ENCODE assay signal across 8 cellular contexts in the genomic region with DNA sequence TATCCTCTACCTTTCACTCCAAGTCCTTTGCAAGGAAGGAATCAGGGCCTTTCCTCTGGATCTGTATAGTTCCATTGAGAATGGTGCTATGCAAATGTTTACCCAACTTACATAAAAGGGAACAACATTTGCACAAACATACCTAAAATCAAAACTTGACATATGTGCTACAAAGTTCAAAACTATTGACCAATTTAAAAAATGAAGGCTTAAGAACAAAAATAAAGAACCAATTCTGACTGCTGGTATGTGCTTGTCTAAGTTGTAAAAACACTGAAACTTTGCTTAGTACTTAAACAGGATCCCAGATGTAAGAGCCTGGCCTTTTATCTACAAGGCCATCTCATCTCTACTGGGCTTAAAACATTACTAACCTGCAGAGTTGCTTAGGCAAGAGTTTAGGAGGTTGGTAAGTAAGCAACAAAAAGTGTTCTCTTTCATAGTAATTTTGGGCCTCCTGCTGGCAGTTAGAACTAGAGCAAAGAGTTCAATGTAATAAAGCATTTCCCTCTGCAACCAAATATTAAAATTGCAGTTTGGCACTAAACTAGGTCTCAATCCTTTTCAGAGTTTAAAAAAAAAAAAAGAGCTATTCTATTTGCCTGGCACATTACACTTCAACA. TPM values are rescaled to one million over a fixed set of nuclear protein-coding genes. Genes with fewer than 3 reads are reported as not detected.
A peak's percentile ranks its signal among the peaks of the same experiment; 100 is the strongest.
DNase-seq lines count a peak whose midpoint lies in the region; ATAC-seq and TF ChIP-seq lines count a peak whose summit lies in the region.

No MANE protein-coding gene starts in this region.

- peak overlapping the region; percentile 57 for H3K4me3 ChIP-seq in cardiac muscle cell
- no peak overlapping the region for H3K4me3 ChIP-seq in body of pancreas
- H3K4me3 ChIP-seq in naive thymus-derived CD4-positive, alpha-beta T cell (ENCODE audit: low read length) = no peak overlapping the region

- no peaks in the 10 kb centered on the region for H3K9me3 ChIP-seq in cardiac muscle cell (ENCODE audit: low read depth)
- no peaks in the 10 kb centered on the region for H3K9me3 ChIP-seq in body of pancreas
- H3K9me3 ChIP-seq in naive thymus-derived CD4-positive, alpha-beta T cell (ENCODE audit: control insufficient read depth in 2 of 3, low read length in 3 of 3) = no peaks in the 10 kb centered on the region

- H3K4me1 ChIP-seq in cardiac muscle cell (ENCODE audit: low read depth) (peaks cover 76% of the 10 kb centered on the region), body of pancreas (peaks cover 59% of the 10 kb centered on the region)
- H3K4me1 ChIP-seq in naive thymus-derived CD4-positive, alpha-beta T cell (ENCODE audit: control insufficient read depth in 2 of 2, insufficient read depth in 2 of 2, low read length in 2 of 2) = peaks cover 10 to 13% of the 10 kb centered on the region in 2 donors

- POLR2A ChIA-PET in naive thymus-derived CD4-positive, alpha-beta T cell (lab: Charles Lee) = interaction anchor here (0.5 to 1.4 kb wide), 4 partner anchors 12 to 797 kb away, joined by 3 read pairs; a partner anchor contains a TSS

- H3K4me3 Mint-ChIP-seq in naive thymus-derived CD4-positive, alpha-beta T cell = peak overlapping the region; percentile 4 to 92 (median 89)

- TF ChIP-seq CTCF in cardiac muscle cell (IDR thresholded peaks at IDR 0.05; ENCODE audit: low read depth, low read length) (peak; percentile 54), body of pancreas (IDR thresholded peaks at IDR 0.05) (peak in 5 of 7 experiments; percentile 17 to 60 (median 51))

- H3K36me3 ChIP-seq in cardiac muscle cell (no peaks in the 10 kb centered on the region), body of pancreas (replicated peaks in 1 of 2; ENCODE audit: insufficient read depth in 1 of 2, low read depth in 2 of 2) (no peaks in the 10 kb centered on the region)
- H3K36me3 ChIP-seq in naive thymus-derived CD4-positive, alpha-beta T cell (ENCODE audit: control insufficient read depth in 2 of 3, insufficient read depth in 3 of 3, low read length in 3 of 3) = no peaks in the 10 kb centered on the region

- peaks cover 0 to 5% (median 0%) of the 10 kb centered on the region in 5 donors for H3K27me3 Mint-ChIP-seq in naive thymus-derived CD4-positive, alpha-beta T cell

- ATAC-seq in Right ventricle myocardium inferior (no peak), body of pancreas (peak; percentile 56), HG03571 (IDR thresholded peaks at IDR 0.05; ENCODE audit: unreplicated experiment) (no peak)
- peak; percentile 43 for ATAC-seq in naive thymus-derived CD4-positive, alpha-beta T cell

- no peak for TF ChIP-seq POLR2A in body of pancreas (IDR thresholded peaks at IDR 0.05)

- H3K27me3 ChIP-seq in cardiac muscle cell = no peaks in the 10 kb centered on the region
- no peaks in the 10 kb centered on the region for H3K27me3 ChIP-seq in body of pancreas
- no peaks in the 10 kb centered on the region for H3K27me3 ChIP-seq in naive thymus-derived CD4-positive, alpha-beta T cell (ENCODE audit: control insufficient read depth in 2 of 2, insufficient read depth in 2 of 2, low read length in 2 of 2)

- DNase-seq in cardiac muscle cell (ENCODE audit: low read depth in 1 of 2, low spot score in 1 of 2) (peak in 1 of 2 donors; percentile 73), Right ventricle myocardium inferior (ENCODE audit: missing footprints) (no peak), NCI-H446 treated with DMSO at 0.1 percent for 48 hours (lab: John Stamatoyannopoulos, UW) (peak; percentile 49), body of pancreas (peak in 3 of 4 donors; percentile 18 to 46 (median 19)), GOT3 (lab: John Stamatoyannopoulos, UW) (no peak), NCI-H524 (lab: John Stamatoyannopoulos, UW) (no peak)
- DNase-seq in naive thymus-derived CD4-positive, alpha-beta T cell = peak in 7 of 9 donors; percentile 13 to 47 (median 32)

- H3K9me3 Mint-ChIP-seq in naive thymus-derived CD4-positive, alpha-beta T cell = no peaks in the 10 kb centered on the region

- H3K36me3 Mint-ChIP-seq in naive thymus-derived CD4-positive, alpha-beta T cell = no peaks in the 10 kb centered on the region

- CTCF ChIA-PET in naive thymus-derived CD4-positive, alpha-beta T cell (lab: Charles Lee) = no interaction called here

- peak overlapping the region; percentile 75 to 94 (median 89) for H3K27ac Mint-ChIP-seq in naive thymus-derived CD4-positive, alpha-beta T cell

- peak overlapping the region; percentile 93 for H3K27ac ChIP-seq in cardiac muscle cell
- H3K27ac ChIP-seq in body of pancreas = peak overlapping the region in 3 of 4 donors; percentile 95 to 97 (median 97)
- no peak overlapping the region for H3K27ac ChIP-seq in naive thymus-derived CD4-positive, alpha-beta T cell (ENCODE audit: low read depth, low read length)

- intact Hi-C loops in Right ventricle myocardium inferior (cut with DNase I) (loop anchor here (2.0 to 5.0 kb wide), 2 partner anchors 137 to 263 kb away; a partner anchor contains a TSS), body of pancreas (cut with DNase I) (no loop called here)
- intact Hi-C loops in naive thymus-derived CD4-positive, alpha-beta T cell (cut with micrococcal nuclease) = loop anchor here (1.0 to 10.0 kb wide), 5 partner anchors 121 to 378 kb away; a partner anchor contains a TSS

- H3K4me1 Mint-ChIP-seq in naive thymus-derived CD4-positive, alpha-beta T cell = peaks cover 12 to 38% (median 26%) of the 10 kb centered on the region in 7 donors

RNA-seq across cellular contexts. Expression of a gene that starts 2.0 kb away (rescaled TPM):
- total RNA-seq in cardiac muscle cell (95.4 and 147 TPM in 2 replicates), Right ventricle myocardium inferior (41.1 TPM), body of pancreas (10 to 100 TPM; 25.4 to 33.3 TPM)
- 126 and 197 TPM in 2 replicates for polyA plus RNA-seq in cardiac muscle cell
- 10 to 100 TPM; 16.7 to 18.6 (median 18.2) TPM for total RNA-seq in naive thymus-derived CD4-positive, alpha-beta T cell
- 1 to 10 TPM; 3.6 to 7.8 TPM for polyA plus RNA-seq in naive thymus-derived CD4-positive, alpha-beta T cell

Comparison
In these comparisons a context has a peak if more than half of its experiments do, and no peak if none do; other contexts are left out.
1. DNase-seq: peak in NCI-H446 treated with DMSO at 0.1 percent for 48 hours (single experiment), body of pancreas (3 of 4) and naive thymus-derived CD4-positive, alpha-beta T cell (7 of 9); none in Right ventricle myocardium inferior (single experiment), GOT3 (single experiment) and NCI-H524 (0 of 2).
2. ATAC-seq: peak in body of pancreas (single experiment) and naive thymus-derived CD4-positive, alpha-beta T cell (single experiment); none in Right ventricle myocardium inferior (single experiment) and HG03571 (single experiment).